Comparison of ENCODE assay signal across 19 cellular contexts in the genomic region with DNA sequence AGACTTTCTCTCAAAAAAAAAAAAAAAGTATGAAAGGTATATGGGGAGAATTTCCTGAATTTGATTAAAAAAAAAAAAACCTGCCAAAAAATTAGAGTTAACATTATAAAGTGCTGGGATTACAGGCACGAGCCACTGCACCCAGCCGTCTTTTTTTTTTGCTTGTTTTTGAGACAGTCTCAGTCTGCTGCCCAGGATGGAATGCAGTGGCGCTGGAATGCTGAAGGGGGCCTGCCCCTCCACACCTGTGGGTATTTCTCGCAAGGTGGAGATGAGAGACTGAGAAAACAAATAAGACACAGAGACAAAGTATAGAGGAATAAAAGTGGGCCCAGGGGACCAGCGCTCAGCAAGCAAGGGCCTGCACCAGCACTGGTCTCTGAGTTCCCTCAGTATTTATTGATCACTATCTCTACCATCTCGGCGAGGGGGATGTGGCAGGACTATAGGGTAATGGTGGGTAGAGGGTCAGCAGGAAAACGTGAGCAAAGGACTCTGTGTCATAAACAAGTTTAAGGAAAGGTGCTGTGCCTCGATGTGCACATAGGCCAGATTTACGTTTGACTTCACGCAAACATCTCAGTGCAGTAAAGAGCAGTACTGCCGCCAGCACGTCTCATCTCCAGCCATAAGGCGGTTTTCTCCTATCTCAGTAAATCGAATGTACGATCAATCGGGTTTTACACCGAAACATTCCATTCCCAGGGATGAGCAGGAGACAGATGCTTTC.
"Had no signal": no experiment of that assay in that cellular context is flagged by ENCODE, and none has a peak within 500 bp of the region (broad histone marks: within the 10 kb centered on the region; RNA-seq: fewer than 3 reads in every experiment).

No MANE protein-coding gene starts in this region.

- H3K27ac Mint-ChIP-seq: dendritic cell treated with granulocyte-macrophage colony-stimulating factor and Interleukin-4, amounts not matched to agents 40 ng/mL and 50 ng/mL, for 4 days; effector memory CD8-positive, alpha-beta T cell; immature natural killer cell had no signal

- H3K9me3 ChIP-seq: esophagus squamous epithelium, suprapubic skin, tibial artery, upper lobe of left lung, uterus had no signal

- H3K27me3 ChIP-seq: foreskin keratinocyte, suprapubic skin, tibial artery, upper lobe of left lung, uterus had no signal

- H3K9me3 Mint-ChIP-seq: dendritic cell treated with granulocyte-macrophage colony-stimulating factor and Interleukin-4, amounts not matched to agents 40 ng/mL and 50 ng/mL, for 4 days; effector memory CD8-positive, alpha-beta T cell had no signal

- H3K4me1 ChIP-seq: tibial artery, uterus had no signal

- FAIRE-seq: colon, kidney, small intestine had no signal

- H3K4me3 ChIP-seq: esophagus squamous epithelium, suprapubic skin, tibial artery, upper lobe of left lung, uterus had no signal

- ATAC-seq: effector memory CD8-positive, alpha-beta T cell; foreskin keratinocyte; left cardiac atrium; left ventricle myocardium superior; naive thymus-derived CD4-positive, alpha-beta T cell; stimulated activated naive CD8-positive, alpha-beta T cell treated with anti-CD3 and anti-CD28 coated beads, Interleukin-15, Interleukin-2, amounts not matched to agents 100 U/mL and 50 U/mL, for 24 hours had no signal

- H3K27ac ChIP-seq: esophagus squamous epithelium, foreskin keratinocyte, suprapubic skin, tibial artery, upper lobe of left lung, uterus had no signal

- H3K36me3 Mint-ChIP-seq: immature natural killer cell; naive thymus-derived CD4-positive, alpha-beta T cell had no signal

- H3K36me3 ChIP-seq: esophagus squamous epithelium, suprapubic skin, tibial artery, upper lobe of left lung, uterus had no signal

- DNase-seq: effector memory CD8-positive, alpha-beta T cell; esophagus squamous epithelium; foreskin keratinocyte; immature natural killer cell; kidney; left cardiac atrium; left ventricle myocardium superior; mesendoderm; naive thymus-derived CD4-positive, alpha-beta T cell; posterior cingulate gyrus; small intestine; stimulated activated CD4-positive, alpha-beta T cell treated with anti-CD3 and anti-CD28 coated beads, Interleukin-12 subunit alpha, Interleukin-12 subunit beta, amount 100 ng/mL, for 4 hours; stimulated activated naive CD8-positive, alpha-beta T cell treated with anti-CD3 and anti-CD28 coated beads, Interleukin-15, Interleukin-2, amounts not matched to agents 100 U/mL and 50 U/mL, for 24 hours; tibial artery; upper lobe of left lung; uterus had no signal

- H3K4me3 Mint-ChIP-seq: dendritic cell treated with granulocyte-macrophage colony-stimulating factor and Interleukin-4, amounts not matched to agents 40 ng/mL and 50 ng/mL, for 4 days; effector memory CD8-positive, alpha-beta T cell; immature natural killer cell; naive thymus-derived CD4-positive, alpha-beta T cell had no signal
